In the genomic region with DNA sequence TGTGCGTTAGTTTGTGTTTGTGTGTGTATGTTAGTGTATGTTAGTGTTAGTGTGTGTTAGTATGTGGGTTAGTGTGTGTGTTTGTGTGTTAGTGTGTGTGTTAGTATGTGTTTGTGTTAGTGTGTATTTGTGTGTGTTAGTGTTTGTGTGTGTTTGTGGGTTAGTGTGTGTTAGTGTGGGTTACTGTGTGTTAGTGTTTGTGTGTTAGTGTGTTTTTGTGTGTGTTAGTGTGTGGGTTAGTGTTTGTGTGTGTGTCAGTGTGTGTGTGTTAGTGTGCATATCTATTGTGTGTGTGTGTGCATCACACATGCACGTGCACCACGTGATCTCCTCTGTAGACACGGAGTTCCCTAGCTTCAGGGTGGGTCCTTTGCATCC, we compare ENCODE assay signal across 20 cellular contexts.
A peak's percentile ranks its signal among the peaks of the same experiment; 100 is the strongest.
DNase-seq lines count a peak whose midpoint lies in the region; ATAC-seq, FAIRE-seq and TF ChIP-seq lines count a peak whose summit lies in the region.
"Had no signal": no experiment of that assay in that cellular context is flagged by ENCODE, and none has a peak within 500 bp of the region (broad histone marks: within the 10 kb centered on the region; RNA-seq: fewer than 3 reads in every experiment).

No MANE protein-coding gene starts in this region.

- dilution Hi-C loops in IMR-90 (cut with HindIII; ENCODE audit: low sequenced_read_pairs, unreplicated experiment): no loop called here

- H3K18ac ChIP-seq in IMR-90 (ENCODE audit: low read depth, low read length): no peak overlapping the region
- no peak overlapping the region for H3K18ac ChIP-seq in H1 (ENCODE audit: extremely low read depth, low read length)

- TF ChIP-seq RAD21 in HepG2 (CRISPR knock-in tag; IDR thresholded peaks at IDR 0.05) (no peak), IMR-90 (IDR thresholded peaks at IDR 0.05; ENCODE audit: low read length) (no peak), H1 (IDR thresholded peaks at IDR 0.05 in 1 of 2, conservative IDR thresholded peaks at IDR 0.05 in 1 of 2; ENCODE audit: low read depth in 2 of 2, low read length in 2 of 2) (no peak)

- no peak overlapping the region for H3K23ac ChIP-seq in IMR-90 (ENCODE audit: low read depth, low read length)
- no peak overlapping the region for H3K23ac ChIP-seq in H1 (ENCODE audit: insufficient read length)

- ATAC-seq in HepG2: no peak
- no peak for ATAC-seq in right lobe of liver
- ATAC-seq in IMR-90 (ENCODE audit: low read depth): no peak
- ATAC-seq in HG02938 (IDR thresholded peaks at IDR 0.05; ENCODE audit: unreplicated experiment): no peak
- ATAC-seq: A549, GM23338 had no signal

- intact Hi-C loops in HepG2 (cut with micrococcal nuclease; ENCODE audit: unreplicated experiment): no loop called here
- intact Hi-C loops in right lobe of liver (cut with DNase I): no loop called here
- intact Hi-C loops in IMR-90 (cut with micrococcal nuclease): no loop called here

- H2BK20ac ChIP-seq in IMR-90 (ENCODE audit: low read depth, low read length) (no peak overlapping the region), H1 (ENCODE audit: low read length) (no peak overlapping the region)

- H3K14ac ChIP-seq in IMR-90 (replicated peaks; ENCODE audit: low read depth, low read length) (no peak overlapping the region), H1 (ENCODE audit: insufficient read length) (no peak overlapping the region)

- H3K27ac ChIP-seq in HepG2 (ENCODE audit: extremely low read length, insufficient read depth, low read length): no peak overlapping the region
- no peak overlapping the region for H3K27ac ChIP-seq in right lobe of liver
- no peak overlapping the region for H3K27ac ChIP-seq in IMR-90 (ENCODE audit: insufficient read depth, low read length)
- no peak overlapping the region for H3K27ac ChIP-seq in H1 (ENCODE audit: low read depth, low read length)
- H3K27ac ChIP-seq: A549; BLaER1 treated with 17β-estradiol and CSF1 and Interleukin-3, amounts not matched to agents 10 nM and 100 nM had no signal

- H3K23me2 ChIP-seq in H1 (ENCODE audit: low read depth, low read length): peaks cover 6% of the 10 kb centered on the region

- BruUV-seq in HepG2 (replicated peaks; lab: Mats Ljungman, UMichigan): no TSS peak
- BruUV-seq in IMR-90 (replicated peaks; lab: Mats Ljungman, UMichigan): no TSS peak

- H3K79me2 ChIP-seq in HepG2 (ENCODE audit: insufficient read depth, low read length) (no peaks in the 10 kb centered on the region), H1 (ENCODE audit: control insufficient read depth in 1 of 2, insufficient read depth in 2 of 2, low read length in 2 of 2) (no peaks in the 10 kb centered on the region)

- no peak overlapping the region for H4K8ac ChIP-seq in IMR-90 (ENCODE audit: low read depth in 2 of 2, low read length in 2 of 2)
- no peak overlapping the region for H4K8ac ChIP-seq in H1 (ENCODE audit: extremely low read depth, insufficient read depth, low read length)

- TF ChIP-seq POLR2A in HepG2 (IDR thresholded peaks at IDR 0.05; ENCODE audit: insufficient read depth in 1 of 2, low read depth in 2 of 2, low read length in 2 of 2) (no peak), right lobe of liver (IDR thresholded peaks at IDR 0.05) (no peak), IMR-90 (IDR thresholded peaks at IDR 0.05; ENCODE audit: low read depth, low read length) (no peak), H1 (IDR thresholded peaks at IDR 0.05; ENCODE audit: control extremely low read depth in 1 of 2, low read depth in 2 of 2, low read length in 2 of 2) (no peak), H54 (IDR thresholded peaks at IDR 0.05; ENCODE audit: low read depth, low read length) (no peak)

- H2BK5ac ChIP-seq in IMR-90 (ENCODE audit: low read depth, low read length, poor library complexity, severe bottlenecking) (peak overlapping the region; percentile 92), H1 (ENCODE audit: low read depth, low read length) (no peak overlapping the region)

- H3K9me1 ChIP-seq in IMR-90 (ENCODE audit: insufficient read depth, low read length): no peaks in the 10 kb centered on the region; the same call in 1 of the 2 replicates

- no peak overlapping the region for H2AFZ ChIP-seq in HepG2 (ENCODE audit: low read length)
- peak overlapping the region; percentile 43 for H2AFZ ChIP-seq in IMR-90 (replicated peaks; ENCODE audit: low read length, poor library complexity)
- no peak overlapping the region for H2AFZ ChIP-seq in H1 (ENCODE audit: low read length)
- H2AFZ ChIP-seq: GM23338 had no signal

- H2AK9ac ChIP-seq in IMR-90 (replicated peaks; ENCODE audit: low read depth, low read length, poor library complexity): no peak overlapping the region

- TF ChIP-seq EP300 in HepG2 (IDR thresholded peaks at IDR 0.05; ENCODE audit: low read depth in 2 of 2, low read length in 2 of 2) (no peak), HepG2 (CRISPR knock-in tag; IDR thresholded peaks at IDR 0.05; ENCODE audit: borderline replicate concordance) (no peak), H1 (IDR thresholded peaks at IDR 0.05; ENCODE audit: borderline replicate concordance in 1 of 2, low read depth in 2 of 2, low read length in 2 of 2) (no peak)

- H3K79me1 ChIP-seq in IMR-90 (ENCODE audit: low read depth in 1 of 2, low read length in 2 of 2) (no peaks in the 10 kb centered on the region), H1 (ENCODE audit: low read depth, low read length) (no peaks in the 10 kb centered on the region)

- no peaks in the 10 kb centered on the region for H3K9me3 ChIP-seq in HepG2 (ENCODE audit: low read length)
- H3K9me3 ChIP-seq in right lobe of liver: no peaks in the 10 kb centered on the region
- H3K9me3 ChIP-seq in IMR-90 (ENCODE audit: control insufficient read depth, insufficient read depth, low read length): no peaks in the 10 kb centered on the region
- no peaks in the 10 kb centered on the region; a peak in 1 of 4 replicates for H3K9me3 ChIP-seq in H1 (ENCODE audit: insufficient read depth in 2 of 2, low read depth in 1 of 2, low read length in 1 of 2)
- H3K9me3 ChIP-seq: A549; BE2C; BLaER1 treated with 17β-estradiol and CSF1 and Interleukin-3, amounts not matched to agents 10 nM and 100 nM had no signal

- in situ Hi-C loops in HepG2 (cut with HindIII; ENCODE audit: extremely low pct_ligation_motif_present, low pct_unique_long_range_greater_than_20kb): no loop called here
- in situ Hi-C loops in IMR-90 (cut with MboI; ENCODE audit: low sequenced_read_pairs): no loop called here

- H3K4me1 ChIP-seq in HepG2 (ENCODE audit: insufficient read depth, low read length) (no peaks in the 10 kb centered on the region), right lobe of liver (no peaks in the 10 kb centered on the region), IMR-90 (ENCODE audit: control insufficient read depth, insufficient read depth, low read length) (no peaks in the 10 kb centered on the region), H1 (replicated peaks in 1 of 4; ENCODE audit: control insufficient read depth in 3 of 4, insufficient read depth in 4 of 4, low read length in 3 of 4) (0 out of 7 replicates have a peak, but pooled peaks cover 0 to 2% (median 0%) of the 10 kb centered on the region in 4 experiments)
- H3K4me1 ChIP-seq: A549, BE2C had no signal

- FAIRE-seq in HepG2 (lab: Jason Lieb, UNC) (no peak), H1 (lab: Jason Lieb, UNC) (no peak), H54 (lab: Jason Lieb, UNC) (no peak)
- FAIRE-seq: G401.6, GM12892 had no signal

- H3K4me3 ChIP-seq in HepG2 (replicated peaks in 1 of 3; ENCODE audit: insufficient read depth in 1 of 3, low read depth in 2 of 3, low read length in 3 of 3) (no peak overlapping the region), right lobe of liver (no peak overlapping the region), IMR-90 (ENCODE audit: insufficient read depth, low read depth, low read length) (no peak overlapping the region), H1 (ENCODE audit: extremely low read depth in 1 of 4, insufficient read depth in 2 of 4, low read depth in 3 of 4, low read length in 4 of 4) (no peak overlapping the region)
- H3K4me3 ChIP-seq: A549; BLaER1 treated with 17β-estradiol and CSF1 and Interleukin-3, amounts not matched to agents 10 nM and 100 nM; GM23338 had no signal

- 24% methylated on average over 4 of the region's 4 CpGs for WGBS in HepG2 (ENCODE audit: low lambda C conversion rate)
- 96% methylated on average over 2 of the region's 4 CpGs for WGBS in right lobe of liver (ENCODE audit: insufficient coverage, low coverage, low lambda C conversion rate, missing lambda C conversion rate)
- 69% methylated on average over 4 of the region's 4 CpGs; no CpG with 5 or more reads in 1 of the 2 experiments for WGBS in IMR-90 (ENCODE audit: extremely low coverage in 2 of 2, insufficient read length in 1 of 2), 2 experiments
- WGBS in H1 (ENCODE audit: extremely low coverage in 1 of 2, insufficient coverage in 1 of 2, insufficient read length in 1 of 2, insufficient replicate concordance in 2 of 2, low coverage in 1 of 2, low lambda C conversion rate in 2 of 2, missing lambda C conversion rate in 1 of 2), 2 experiments: 70 to 100% methylated on average over 1 to 4 of the region's 4 CpGs

- CTCF ChIA-PET in HepG2 (lab: Yijun Ruan, JAX; ENCODE audit: low intra/inter-chr PET ratio, low total read pairs) (no interaction called here), IMR-90 (lab: Yijun Ruan, JAX) (interaction anchor here (0.6 kb wide), 1 partner anchor 22 kb away, joined by 6 read pairs; no protein-coding TSS in a partner anchor), H1 (lab: Charles Lee; ENCODE audit: partially characterized antibody) (interaction anchor here (1.6 kb wide), 1 partner anchor 305 kb away, joined by 3 read pairs; no protein-coding TSS in a partner anchor)

- H3K4me2 ChIP-seq in HepG2 (ENCODE audit: low read depth, low read length) (no peak overlapping the region), IMR-90 (ENCODE audit: low read depth, low read length) (no peak overlapping the region), H1 (ENCODE audit: insufficient read depth in 1 of 2, low read depth in 2 of 2, low read length in 2 of 2) (no peak overlapping the region)
- H3K4me2 ChIP-seq: A549, GM23338 had no signal

- H2AK5ac ChIP-seq in IMR-90 (ENCODE audit: low read depth, low read length) (no peak overlapping the region), H1 (ENCODE audit: low read depth, low read length) (no peak overlapping the region)

- H2BK120ac ChIP-seq in IMR-90 (ENCODE audit: low read depth, low read length) (no peak overlapping the region), H1 (replicated peaks; ENCODE audit: low read depth, low read length) (no peak overlapping the region)

- H3K56ac ChIP-seq in IMR-90 (ENCODE audit: extremely low read depth, insufficient read depth, low read length) (no peak overlapping the region; the same call in 1 of the 2 replicates), H1 (replicated peaks; ENCODE audit: insufficient read length, low read depth, low read length) (no peak overlapping the region)

- H3K9ac ChIP-seq in HepG2 (ENCODE audit: insufficient read depth, low read depth, low read length) (no peak overlapping the region), IMR-90 (ENCODE audit: low read depth, low read length) (no peak overlapping the region), H1 (replicated peaks in 1 of 4; ENCODE audit: extremely low read depth in 1 of 4, low read depth in 3 of 4, low read length in 3 of 4) (no peak overlapping the region)
- H3K9ac ChIP-seq: BLaER1 treated with 17β-estradiol and CSF1 and Interleukin-3, amounts not matched to agents 10 nM and 100 nM had no signal

- H4K20me1 ChIP-seq in HepG2 (ENCODE audit: insufficient read depth, low read length) (no peaks in the 10 kb centered on the region), IMR-90 (ENCODE audit: insufficient read depth, low read length) (no peaks in the 10 kb centered on the region), H1 (replicated peaks in 1 of 2; ENCODE audit: control insufficient read depth in 1 of 2, insufficient read depth in 2 of 2, low read length in 2 of 2) (peaks cover 3 to 15% of the 10 kb centered on the region in 2 experiments)

- DNase-seq in HepG2 (ENCODE audit: low spot score): no peak
- no peak for DNase-seq in right lobe of liver
- no peak for DNase-seq in IMR-90
- DNase-seq in H1 (ENCODE audit: low read depth in 1 of 2, low spot score in 2 of 2): no peak
- no peak for DNase-seq in SHP77 treated with DMSO at 0.1 percent for 48 hours (lab: John Stamatoyannopoulos, UW)
- DNase-seq in H54 (ENCODE audit: insufficient read length, low spot score): no peak
- DNase-seq: ACHN, AML-193, BE2C, Calu3, COR-L47, DMS153, HCEC 1CT, HFFc6 had no signal

- peaks cover 26 to 86% of the 10 kb centered on the region in 2 experiments for H3K27me3 ChIP-seq in HepG2 (ENCODE audit: control insufficient read depth in 1 of 2, insufficient read depth in 2 of 2, low read length in 2 of 2)
- H3K27me3 ChIP-seq in right lobe of liver: no peaks in the 10 kb centered on the region
- H3K27me3 ChIP-seq in IMR-90 (ENCODE audit: control insufficient read depth, insufficient read depth, low read length): peaks cover 10% of the 10 kb centered on the region; the same call in 1 of the 2 replicates
- peaks cover 17 to 82% (median 52%) of the 10 kb centered on the region in 4 experiments for H3K27me3 ChIP-seq in H1 (replicated peaks in 1 of 4; ENCODE audit: control insufficient read depth in 3 of 4, extremely low read depth in 1 of 4, insufficient read depth in 3 of 4, low read length in 3 of 4)
- H3K27me3 ChIP-seq: BE2C; BLaER1 treated with 17β-estradiol and CSF1 and Interleukin-3, amounts not matched to agents 10 nM and 100 nM had no signal

- POLR2A ChIA-PET in HepG2 (lab: Yijun Ruan, JAX): no interaction called here
- POLR2A ChIA-PET in IMR-90 (lab: Charles Lee; ENCODE audit: unreplicated experiment): no interaction called here
- POLR2A ChIA-PET in H1 (lab: Charles Lee; ENCODE audit: partially characterized antibody): no interaction called here

- H3K36me3 ChIP-seq in HepG2 (replicated peaks in 1 of 2; ENCODE audit: control insufficient read depth in 1 of 2, insufficient read depth in 2 of 2, low read length in 2 of 2): no peaks in the 10 kb centered on the region
- no peaks in the 10 kb centered on the region for H3K36me3 ChIP-seq in right lobe of liver
- no peaks in the 10 kb centered on the region for H3K36me3 ChIP-seq in IMR-90 (ENCODE audit: control insufficient read depth, insufficient read depth, low read length)
- no peaks in the 10 kb centered on the region for H3K36me3 ChIP-seq in H1 (ENCODE audit: control insufficient read depth in 2 of 4, insufficient read depth in 4 of 4, low read length in 3 of 4)
- H3K36me3 ChIP-seq: BE2C had no signal

- no peak overlapping the region for H4K5ac ChIP-seq in IMR-90 (ENCODE audit: low read depth, low read length)
- H4K5ac ChIP-seq in H1 (ENCODE audit: insufficient read length, low read depth, low read length): no peak overlapping the region

- H2BK12ac ChIP-seq in H1 (ENCODE audit: low read depth, low read length): no peak overlapping the region

- TF ChIP-seq CTCF in HepG2 (CRISPR knock-in tag; IDR thresholded peaks at IDR 0.05): no peak
- TF ChIP-seq CTCF in right lobe of liver (IDR thresholded peaks at IDR 0.05): no peak
- no peak for TF ChIP-seq CTCF in IMR-90 (conservative IDR thresholded peaks at IDR 0.05; ENCODE audit: low read depth, low read length)
- no peak for TF ChIP-seq CTCF in H1 (IDR thresholded peaks at IDR 0.05; ENCODE audit: control extremely low read depth in 1 of 3, insufficient read depth in 1 of 3, low read depth in 1 of 3, low read length in 3 of 3)

- no peak overlapping the region for H2BK15ac ChIP-seq in IMR-90 (ENCODE audit: low read depth, low read length)
- H2BK15ac ChIP-seq in H1 (ENCODE audit: low read length): peak overlapping the region; percentile 32; the same call in 1 of the 2 replicates

- no peak overlapping the region for H4K91ac ChIP-seq in IMR-90 (ENCODE audit: insufficient read depth, low read depth, low read length)
- H4K91ac ChIP-seq in H1 (replicated peaks; ENCODE audit: insufficient read length, low read length): no peak overlapping the region

- H3K4ac ChIP-seq in IMR-90 (ENCODE audit: low read depth, low read length) (no peak overlapping the region), H1 (replicated peaks; ENCODE audit: insufficient read length, low read depth, low read length) (no peak overlapping the region)
